ENCODE assay signal across 16 cellular contexts in the genomic region with DNA sequence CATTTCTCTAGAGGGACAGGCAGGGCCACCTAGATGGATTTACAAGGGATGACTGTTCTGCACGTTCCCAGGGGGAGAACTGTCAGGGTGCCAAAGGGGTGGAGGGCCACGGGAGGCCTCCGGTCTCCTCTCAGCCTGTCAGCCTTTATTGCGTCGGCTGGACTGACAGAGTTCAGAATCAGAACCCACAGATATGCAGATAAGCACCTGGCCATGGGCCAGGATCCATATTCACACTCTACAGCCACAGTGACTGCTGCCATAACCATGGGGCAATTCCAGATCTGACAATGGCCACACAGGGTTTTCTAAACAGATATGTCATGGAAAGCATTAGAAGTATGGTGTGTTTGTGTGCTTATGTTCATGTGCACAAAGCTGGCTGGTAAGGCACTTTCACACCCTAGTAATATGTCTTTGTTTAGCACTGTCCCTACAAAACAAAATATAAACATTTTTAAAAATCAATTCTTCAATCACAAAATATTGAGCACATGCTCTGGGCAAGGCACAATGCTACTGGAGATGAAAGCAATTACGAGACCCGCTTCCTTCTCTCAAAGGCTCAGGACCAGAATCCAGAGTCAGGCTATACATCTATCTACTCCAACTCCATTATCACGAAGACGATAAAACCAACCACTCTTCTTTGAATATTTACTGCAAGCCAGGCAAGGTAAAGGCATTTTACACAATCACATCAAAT. TPM values are rescaled to one million over a fixed set of nuclear protein-coding genes. Genes with fewer than 3 reads are reported as not detected.
DNase-seq lines count a peak whose midpoint lies in the region; ATAC-seq, FAIRE-seq and TF ChIP-seq lines count a peak whose summit lies in the region.
"Had no signal": no experiment of that assay in that cellular context is flagged by ENCODE, and none has a peak within 500 bp of the region (broad histone marks: within the 10 kb centered on the region; RNA-seq: fewer than 3 reads in every experiment).

No MANE protein-coding gene starts in this region.

- H3K36me3 ChIP-seq in thoracic aorta (no peaks in the 10 kb centered on the region), psoas muscle (ENCODE audit: insufficient read depth in 1 of 2, low read depth in 1 of 2) (no peaks in the 10 kb centered on the region)

- no peak overlapping the region for H3K27ac Mint-ChIP-seq in WTC11
- H3K27ac Mint-ChIP-seq in activated naive CD8-positive, alpha-beta T cell treated with anti-CD3 and anti-CD28 coated beads, Interleukin-2, amount 50 U/mL, for 24 hours = no peak overlapping the region

- no peak for FAIRE-seq in H54 (lab: Jason Lieb, UNC)

- H3K9me3 ChIP-seq in thoracic aorta (no peaks in the 10 kb centered on the region), psoas muscle (no peaks in the 10 kb centered on the region)

- no peaks in the 10 kb centered on the region for H3K27me3 Mint-ChIP-seq in WTC11 (ENCODE audit: low read depth)
- no peaks in the 10 kb centered on the region for H3K27me3 Mint-ChIP-seq in activated naive CD8-positive, alpha-beta T cell treated with anti-CD3 and anti-CD28 coated beads, Interleukin-2, amount 50 U/mL, for 24 hours
- H3K27me3 Mint-ChIP-seq: CD4-positive, CD25-positive, alpha-beta regulatory T cell; effector memory CD8-positive, alpha-beta T cell had no signal

- H3K27ac ChIP-seq in thoracic aorta = peak overlapping the region; percentile 19 to 75
- H3K27ac ChIP-seq in psoas muscle = no peak overlapping the region
- H3K27ac ChIP-seq: PC-9, skin epidermis had no signal

- H3K4me1 ChIP-seq in thoracic aorta (ENCODE audit: control insufficient read depth in 1 of 2, low read depth in 2 of 2) (peaks cover 80 to 99% of the 10 kb centered on the region in 2 donors), psoas muscle (peaks cover 45% of the 10 kb centered on the region)

- H3K4me1 Mint-ChIP-seq in WTC11 = peaks cover 73% of the 10 kb centered on the region
- peaks cover 4% of the 10 kb centered on the region for H3K4me1 Mint-ChIP-seq in activated naive CD8-positive, alpha-beta T cell treated with anti-CD3 and anti-CD28 coated beads, Interleukin-2, amount 50 U/mL, for 24 hours

- peak; percentile 32 for DNase-seq in LoVo (ENCODE audit: low spot score)
- no peak for DNase-seq in WTC11 (ENCODE audit: low spot score)
- DNase-seq in hepatic stellate cell (ENCODE audit: low spot score) = peak; percentile 48
- no peak for DNase-seq in thoracic aorta (ENCODE audit: low spot score)
- DNase-seq in activated naive CD8-positive, alpha-beta T cell treated with anti-CD3 and anti-CD28 coated beads, Interleukin-2, amount 50 U/mL, for 24 hours = no peak
- no peak for DNase-seq in H54 (ENCODE audit: insufficient read length, low spot score)
- no peak for DNase-seq in psoas muscle
- no peak for DNase-seq in NOMO-1 treated with DMSO at 0.1 percent for 48 hours (lab: John Stamatoyannopoulos, UW; ENCODE audit: unreplicated experiment)
- DNase-seq: activated CD4-positive, alpha-beta T cell treated with anti-CD3 and anti-CD28 coated beads, Interleukin-2, amount 50 U/mL, for 4 hours; CD4-positive, CD25-positive, alpha-beta regulatory T cell; effector memory CD8-positive, alpha-beta T cell; GDM1; GOT3; PC-9; T-helper 9 cell had no signal

- TF ChIP-seq POLR2A in H54 (IDR thresholded peaks at IDR 0.05; ENCODE audit: low read depth, low read length) = no peak

- POLR2A ChIA-PET in WTC11 (lab: Charles Lee) = no interaction called here

- H3K4me3 Mint-ChIP-seq in WTC11 = no peak overlapping the region
- H3K4me3 Mint-ChIP-seq in activated naive CD8-positive, alpha-beta T cell treated with anti-CD3 and anti-CD28 coated beads, Interleukin-2, amount 50 U/mL, for 24 hours = no peak overlapping the region
- H3K4me3 Mint-ChIP-seq: CD4-positive, CD25-positive, alpha-beta regulatory T cell; effector memory CD8-positive, alpha-beta T cell had no signal

- CTCF ChIA-PET in WTC11 (lab: Charles Lee) = interaction anchor here (1.0 kb wide), 1 partner anchor 28 kb away, joined by 4 read pairs; no protein-coding TSS in a partner anchor

- no peaks in the 10 kb centered on the region for H3K36me3 Mint-ChIP-seq in WTC11
- peaks cover 2% of the 10 kb centered on the region for H3K36me3 Mint-ChIP-seq in activated naive CD8-positive, alpha-beta T cell treated with anti-CD3 and anti-CD28 coated beads, Interleukin-2, amount 50 U/mL, for 24 hours (ENCODE audit: low read depth)

- H3K27me3 ChIP-seq in thoracic aorta (replicated peaks; ENCODE audit: insufficient read depth) (no peaks in the 10 kb centered on the region), psoas muscle (ENCODE audit: insufficient read depth in 3 of 3, low read length in 2 of 3) (no peaks in the 10 kb centered on the region)

- intact Hi-C loops in psoas muscle (cut with DNase I) = no loop called here

- H3K4me3 ChIP-seq in thoracic aorta (no peak overlapping the region), psoas muscle (no peak overlapping the region)
- H3K4me3 ChIP-seq: PC-9, skin epidermis had no signal

- 72 to 75% (median 74%) methylated on average over 9 of the region's 9 CpGs for WGBS in psoas muscle, 3 donors

- no peaks in the 10 kb centered on the region for H3K9me3 Mint-ChIP-seq in WTC11
- no peaks in the 10 kb centered on the region for H3K9me3 Mint-ChIP-seq in activated naive CD8-positive, alpha-beta T cell treated with anti-CD3 and anti-CD28 coated beads, Interleukin-2, amount 50 U/mL, for 24 hours
- H3K9me3 Mint-ChIP-seq: CD4-positive, CD25-positive, alpha-beta regulatory T cell; effector memory CD8-positive, alpha-beta T cell had no signal

- ATAC-seq in WTC11 (no peak), thoracic aorta (ENCODE audit: insufficient number of reproducible peaks, low FRiP score, low read depth) (no peak), psoas muscle (no peak)
- no peak for ATAC-seq in activated naive CD8-positive, alpha-beta T cell treated with anti-CD3 and anti-CD28 coated beads, Interleukin-2, amount 50 U/mL, for 24 hours
- ATAC-seq: effector memory CD8-positive, alpha-beta T cell had no signal

- TF ChIP-seq CTCF in WTC11 (IDR thresholded peaks at IDR 0.05) = no peak
- no peak for TF ChIP-seq CTCF in thoracic aorta (IDR thresholded peaks at IDR 0.05)
- no peak for TF ChIP-seq CTCF in psoas muscle (IDR thresholded peaks at IDR 0.05)

TF ChIP-seq in WTC11, 78 proteins besides CTCF, POLR2A, EP300 and RAD21:
- no peak for TF ChIP-seq KAT7 (CRISPR knock-in tag; IDR thresholded peaks at IDR 0.05; ENCODE audit: borderline replicate concordance)
- peak; percentile 65; the same call in 1 of the 2 replicates for TF ChIP-seq GABPB1 (CRISPR knock-in tag; IDR thresholded peaks at IDR 0.05)
TF ChIP-seq in WTC11: peak in this region for 1.

RNA-seq across cellular contexts. Expression of a gene that starts 29.1 kb away (rescaled TPM):
- total RNA-seq in WTC11 (2021) (13.4 to 14.4 TPM (median 13.5 TPM) in 3 replicates), thoracic aorta (10 to 100 TPM; 40.0 to 41.8 TPM), psoas muscle (1 to 10 TPM; 3.4 to 5.7 (median 4.5) TPM)
- polyA plus RNA-seq in psoas muscle = 1 to 10 TPM; 2.1 to 4.5 (median 3.0) TPM

Comparison
In these comparisons a context has a peak if more than half of its experiments do, and no peak if none do; other contexts are left out.
1. DNase-seq: peak in LoVo (single experiment) and hepatic stellate cell (single experiment); none in WTC11 (single experiment), thoracic aorta (single experiment), activated naive CD8-positive, alpha-beta T cell treated with anti-CD3 and anti-CD28 coated beads, Interleukin-2, amount 50 U/mL, for 24 hours (single experiment), H54 (single experiment), psoas muscle (0 of 2) and NOMO-1 treated with DMSO at 0.1 percent for 48 hours (single experiment).